ENCODE assay signal across 35 cellular contexts in genomic region chr15:37865687-37866086, GRCh38.
"Had no signal": no experiment of that assay in that cellular context is flagged by ENCODE, and none has a peak within 500 bp of the region (broad histone marks: within the 10 kb centered on the region; RNA-seq: fewer than 3 reads in every experiment).

No MANE protein-coding gene starts in this region.

- DNase-seq: Kasumi-1, MG63, MM.1S, MV-4-11, NCI-H1048, NCI-H1092, NCI-H1092 treated with DMSO at 0.1 percent for 48 hours, NCI-H1105, NCI-H1105 treated with DMSO at 0.1 percent for 48 hours, NCI-H1417, NCI-H1417 treated with DMSO at 0.1 percent for 48 hours, NCI-H1436, NCI-H1436 treated with DMSO at 0.1 percent for 48 hours, NCI-H146, NCI-H1694, NCI-H1694 treated with DMSO at 0.1 percent for 48 hours, NCI-H187, NCI-H187 treated with DMSO at 0.1 percent for 48 hours, NCI-H1930, NCI-H2029, NCI-H2029 treated with DMSO at 0.1 percent for 48 hours, NCI-H2081, NCI-H2081 treated with DMSO at 0.1 percent for 48 hours, NCI-H2107, NCI-H2171, NCI-H2171 treated with DMSO at 0.1 percent for 48 hours, NCI-H2227 treated with DMSO at 0.1 percent for 48 hours, NCI-H226, NCI-H345, NCI-H446, NCI-H446 treated with DMSO at 0.1 percent for 48 hours, NCI-H510A, NCI-H510A treated with DMSO at 0.1 percent for 48 hours, NCI-H524, NCI-H524 treated with DMSO at 0.1 percent for 48 hours had no signal

- H3K27me3 ChIP-seq: MG63 had no signal

- H3K36me3 ChIP-seq: MG63 had no signal

- H3K9me3 ChIP-seq: MG63 had no signal

- H3K4me3 ChIP-seq: MG63 had no signal
